Comparison of ENCODE assay signal across 1 cellular context in the genomic region with DNA sequence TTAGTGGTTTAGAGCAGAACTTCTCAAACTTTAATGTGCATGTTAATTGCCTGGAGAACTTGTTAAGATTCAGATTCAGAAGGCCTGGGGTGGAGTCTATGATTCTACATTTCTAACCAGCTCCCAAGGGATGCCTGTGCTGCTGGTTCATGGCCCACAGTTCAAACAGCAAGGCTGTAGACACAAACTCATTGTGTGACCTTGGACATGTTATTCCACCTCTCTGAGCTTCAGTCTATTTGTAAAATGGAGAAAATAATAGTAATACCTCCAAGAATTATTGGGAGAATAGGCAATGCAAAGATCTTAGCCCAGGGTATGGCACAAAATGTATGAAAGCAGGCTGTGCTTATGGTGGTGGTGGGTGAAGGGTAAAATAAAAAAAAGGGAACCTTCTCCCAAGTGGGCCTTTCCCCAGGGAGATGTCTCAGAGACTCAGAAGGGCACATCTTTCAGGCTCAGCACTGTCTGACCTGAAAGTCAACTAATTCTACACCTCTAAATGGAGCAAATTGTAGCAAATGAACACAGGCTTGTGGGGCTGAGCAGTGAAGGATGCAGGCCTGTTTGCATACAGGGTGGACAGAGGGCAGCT.
TF ChIP-seq lines count a peak whose summit lies in the region.

No MANE protein-coding gene starts in this region.

TF ChIP-seq in SK-N-SH treated with all-trans-retinoic acid at 6 μM for 48 hours, 23 proteins besides CTCF, POLR2A, EP300 and RAD21 (continued from another document):
- TF ChIP-seq CSRNP3 (CRISPR knock-in tag; IDR thresholded peaks at IDR 0.05) (no peak), SNAI2 (CRISPR knock-in tag; IDR thresholded peaks at IDR 0.05) (no peak), ZFP3 (CRISPR knock-in tag; IDR thresholded peaks at IDR 0.05) (no peak), ZFP30 (CRISPR knock-in tag; IDR thresholded peaks at IDR 0.05) (no peak), TSHZ2 (CRISPR knock-in tag; IDR thresholded peaks at IDR 0.05) (no peak), ESRRG (CRISPR knock-in tag; IDR thresholded peaks at IDR 0.05) (no peak), PATZ1 (CRISPR knock-in tag; IDR thresholded peaks at IDR 0.05; ENCODE audit: borderline replicate concordance) (no peak), ZNF70 (CRISPR knock-in tag; IDR thresholded peaks at IDR 0.05) (no peak), ARNTL (CRISPR knock-in tag; IDR thresholded peaks at IDR 0.05; ENCODE audit: borderline replicate concordance, low read depth) (no peak)
